Comparison of ENCODE assay signal across 12 cellular contexts in genomic region chr1:214525535-214526019, GRCh38. TPM values are rescaled to one million over a fixed set of nuclear protein-coding genes. Genes with fewer than 3 reads are reported as not detected.
A peak's percentile ranks its signal among the peaks of the same experiment; 100 is the strongest.
DNase-seq lines count a peak whose midpoint lies in the region; ATAC-seq, FAIRE-seq and TF ChIP-seq lines count a peak whose summit lies in the region.
"Had no signal": no experiment of that assay in that cellular context is flagged by ENCODE, and none has a peak within 500 bp of the region (broad histone marks: within the 10 kb centered on the region; RNA-seq: fewer than 3 reads in every experiment).

No MANE protein-coding gene starts in this region.

- H3K36me3 Mint-ChIP-seq in activated T-cell treated with anti-CD3 and anti-CD28 coated beads, Interleukin-2, amount 50 U/mL, for 4 hours (ENCODE audit: insufficient read depth) = no peaks in the 10 kb centered on the region

- no peaks in the 10 kb centered on the region for H3K79me2 ChIP-seq in HepG2 (ENCODE audit: insufficient read depth, low read length)

- POLR2A ChIA-PET in HepG2 (lab: Yijun Ruan, JAX) = no interaction called here

- no peak overlapping the region for H3K4me3 ChIP-seq in Jurkat, Clone E6-1 (ENCODE audit: low read length)
- no peak overlapping the region for H3K4me3 ChIP-seq in choroid plexus epithelial cell (ENCODE audit: low read depth, low read length)
- H3K4me3 ChIP-seq in HepG2 (replicated peaks in 1 of 3; ENCODE audit: insufficient read depth in 1 of 3, low read depth in 2 of 3, low read length in 3 of 3) = no peak overlapping the region

- H3K27ac ChIP-seq in HepG2 (ENCODE audit: extremely low read length, insufficient read depth, low read length) = no peak overlapping the region

- no peaks in the 10 kb centered on the region for H3K9me3 ChIP-seq in HepG2 (ENCODE audit: low read length)
- H3K9me3 ChIP-seq: BE2C had no signal

- H3K4me3 Mint-ChIP-seq in activated T-cell treated with anti-CD3 and anti-CD28 coated beads, Interleukin-2, amount 50 U/mL, for 4 hours = no peak overlapping the region

- peaks cover 14% of the 10 kb centered on the region for H3K4me1 ChIP-seq in HepG2 (ENCODE audit: insufficient read depth, low read length)
- H3K4me1 ChIP-seq: BE2C had no signal

- no peaks in the 10 kb centered on the region for H3K27me3 ChIP-seq in HepG2 (ENCODE audit: control insufficient read depth in 1 of 2, insufficient read depth in 2 of 2, low read length in 2 of 2)

- no peak for FAIRE-seq in HepG2 (lab: Jason Lieb, UNC)
- FAIRE-seq: GM19239 had no signal

- no peak for TF ChIP-seq POLR2A in HepG2 (IDR thresholded peaks at IDR 0.05; ENCODE audit: insufficient read depth in 1 of 2, low read depth in 2 of 2, low read length in 2 of 2)

- no TSS peak for BruUV-seq in HepG2 (replicated peaks; lab: Mats Ljungman, UMichigan)

- TF ChIP-seq EP300 in HepG2 (IDR thresholded peaks at IDR 0.05; ENCODE audit: low read depth in 2 of 2, low read length in 2 of 2) (no peak), HepG2 (CRISPR knock-in tag; IDR thresholded peaks at IDR 0.05; ENCODE audit: borderline replicate concordance) (no peak)

- no peak for TF ChIP-seq RAD21 in HepG2 (CRISPR knock-in tag; IDR thresholded peaks at IDR 0.05)

- no peak overlapping the region for H3K9ac ChIP-seq in HepG2 (ENCODE audit: insufficient read depth, low read depth, low read length)

- 92% methylated on average over 5 of the region's 5 CpGs for WGBS in HepG2 (ENCODE audit: low lambda C conversion rate)

- H3K36me3 ChIP-seq in HepG2 (replicated peaks in 1 of 2; ENCODE audit: control insufficient read depth in 1 of 2, insufficient read depth in 2 of 2, low read length in 2 of 2) = no peaks in the 10 kb centered on the region
- H3K36me3 ChIP-seq: BE2C had no signal

- CTCF ChIA-PET in HepG2 (lab: Yijun Ruan, JAX; ENCODE audit: low intra/inter-chr PET ratio, low total read pairs) = no interaction called here

- TF ChIP-seq CTCF in choroid plexus epithelial cell (conservative IDR thresholded peaks at IDR 0.05; ENCODE audit: low read depth, low read length) (no peak), HepG2 (CRISPR knock-in tag; IDR thresholded peaks at IDR 0.05) (no peak)

- intact Hi-C loops in HepG2 (cut with micrococcal nuclease; ENCODE audit: unreplicated experiment) = no loop called here

- H3K27me3 Mint-ChIP-seq in activated T-cell treated with anti-CD3 and anti-CD28 coated beads, Interleukin-2, amount 50 U/mL, for 4 hours (ENCODE audit: low read depth) = peaks cover 14% of the 10 kb centered on the region

- peak; percentile 72 for ATAC-seq in GM19324 (IDR thresholded peaks at IDR 0.05; ENCODE audit: low FRiP score, unreplicated experiment)
- no peak for ATAC-seq in activated T-cell treated with anti-CD3 and anti-CD28 coated beads, Interleukin-2, amount 50 U/mL, for 4 hours
- ATAC-seq in HepG2 = no peak

- in situ Hi-C loops in HepG2 (cut with HindIII; ENCODE audit: extremely low pct_ligation_motif_present, low pct_unique_long_range_greater_than_20kb) = no loop called here

- peaks cover 2% of the 10 kb centered on the region for H3K4me1 Mint-ChIP-seq in activated T-cell treated with anti-CD3 and anti-CD28 coated beads, Interleukin-2, amount 50 U/mL, for 4 hours (ENCODE audit: low read depth)

- DNase-seq in A172 (ENCODE audit: low spot score) (peak; percentile 20), choroid plexus epithelial cell (ENCODE audit: low read depth) (peak; percentile 57), NCI-H774 (lab: John Stamatoyannopoulos, UW) (no peak), HepG2 (ENCODE audit: low spot score) (no peak)
- DNase-seq in Jurkat, Clone E6-1 (ENCODE audit: low read depth, low spot score) = peak; percentile 9
- no peak for DNase-seq in activated T-cell treated with anti-CD3 and anti-CD28 coated beads, Interleukin-2, amount 50 U/mL, for 4 hours
- DNase-seq in activated CD8-positive, alpha-beta memory T cell treated with anti-CD3 and anti-CD28 coated beads for 24 hours = no peak
- DNase-seq: activated CD4-positive, alpha-beta T cell treated with anti-CD3 and anti-CD28 coated beads for 48 hours; BE2C; NCI-H524 treated with DMSO at 0.1 percent for 48 hours had no signal

- H3K9me3 Mint-ChIP-seq in activated T-cell treated with anti-CD3 and anti-CD28 coated beads, Interleukin-2, amount 50 U/mL, for 4 hours = no peaks in the 10 kb centered on the region

- H4K20me1 ChIP-seq in HepG2 (ENCODE audit: insufficient read depth, low read length) = peaks cover 31% of the 10 kb centered on the region

- no peak overlapping the region for H2AFZ ChIP-seq in HepG2 (ENCODE audit: low read length)

- H3K4me2 ChIP-seq in HepG2 (ENCODE audit: low read depth, low read length) = no peak overlapping the region

TF ChIP-seq in HepG2, 621 proteins besides CTCF, POLR2A, EP300 and RAD21:
- no peak for TF ChIP-seq SNAPC5 (CRISPR knock-in tag; IDR thresholded peaks at IDR 0.05; ENCODE audit: borderline replicate concordance)
- no peak for TF ChIP-seq ZNF501 (CRISPR knock-in tag; IDR thresholded peaks at IDR 0.05)
- no peak for TF ChIP-seq ZNF878 (CRISPR knock-in tag; IDR thresholded peaks at IDR 0.05)
- TF ChIP-seq ZNF703 (CRISPR knock-in tag; IDR thresholded peaks at IDR 0.05; ENCODE audit: borderline replicate concordance) = no peak
- TF ChIP-seq ZNF816 (CRISPR knock-in tag; IDR thresholded peaks at IDR 0.05; ENCODE audit: borderline replicate concordance) = no peak
- TF ChIP-seq DMTF1 (CRISPR knock-in tag; IDR thresholded peaks at IDR 0.05) = no peak

RNA-seq across cellular contexts. Expression of gene PTPN14, which starts 25.8 kb away (rescaled TPM):
- 42.8 and 46.0 TPM in 2 replicates for total RNA-seq in A172 (2014; rRNA removed; shearing (Covaris generic))
- polyA plus RNA-seq in Jurkat, Clone E6-1 (2012; ENCODE audit: insufficient read depth, insufficient read length) = 0.60 TPM
- total RNA-seq in activated T-cell treated with anti-CD3 and anti-CD28 coated beads, Interleukin-2, amount 50 U/mL, for 4 hours = 1 to 10 TPM; 1.3 to 3.1 (median 1.8) TPM
- 4.7 and 8.4 TPM in 2 replicates for total RNA-seq in HepG2 (2016; rRNA removed; fragmentation: Illumina TruSeq; extraction: Trizol)
- total RNA-seq in HepG2 (2016; cell fraction: cytosol; rRNA removed; fragmentation: Illumina TruSeq; extraction: Trizol; ENCODE audit: low read depth) = 0.62 and 1.8 TPM in 2 replicates
- total RNA-seq in HepG2 (2016; cell fraction: insoluble cytoplasmic fraction; rRNA removed; fragmentation: Illumina TruSeq; extraction: Trizol) = 4.2 and 7.6 TPM in 2 replicates
- 3.1 TPM in 2 replicates for total RNA-seq in HepG2 (2016; cell fraction: membrane; rRNA removed; fragmentation: Illumina TruSeq; extraction: Trizol)
- total RNA-seq in HepG2 (2016; cell fraction: nucleus; rRNA removed; fragmentation: Illumina TruSeq; extraction: Trizol) = 7.0 and 8.7 TPM in 2 replicates
- 3.8 and 3.9 TPM in 2 replicates for polyA plus RNA-seq in HepG2 (2011; rRNA removed)
- polyA plus RNA-seq in HepG2 (2011; cell fraction: cytosol; rRNA removed) = 2.5 and 3.0 TPM in 2 replicates
- 4.6 and 5.5 TPM in 2 replicates for polyA plus RNA-seq in HepG2 (2011; cell fraction: nucleus; rRNA removed)
- 2.9 and 3.3 TPM in 2 replicates for polyA plus RNA-seq in HepG2 (2012)
- polyA plus RNA-seq in HepG2 (2016; cell fraction: cytosol; fragmentation: Illumina TruSeq; extraction: Trizol; ENCODE audit: low read depth) = 0.25 and 0.35 TPM in 2 replicates
- 3.8 and 4.5 TPM in 2 replicates for polyA plus RNA-seq in HepG2 (2016; cell fraction: insoluble cytoplasmic fraction; fragmentation: Illumina TruSeq; extraction: Trizol; ENCODE audit: low read depth)
- polyA plus RNA-seq in HepG2 (2016; cell fraction: membrane; fragmentation: Illumina TruSeq; extraction: Trizol; ENCODE audit: low read depth) = 0.82 and 1.2 TPM in 2 replicates
- polyA plus RNA-seq in HepG2 (2016; cell fraction: nucleus; fragmentation: Illumina TruSeq; extraction: Trizol; ENCODE audit: insufficient read depth, low read depth) = 2.7 and 4.5 TPM in 2 replicates
- polyA minus RNA-seq in HepG2 (2011; rRNA and poly(A)+ RNA removed; ENCODE audit: low replicate concordance) = 16.6 and 45.9 TPM in 2 replicates
- polyA minus RNA-seq in HepG2 (2011; cell fraction: cytosol; rRNA and poly(A)+ RNA removed) = 4.8 and 5.0 TPM in 2 replicates
- polyA minus RNA-seq in HepG2 (2011; cell fraction: nucleus; rRNA and poly(A)+ RNA removed) = 10.2 and 13.1 TPM in 2 replicates

Comparison
In these comparisons a context has a peak if more than half of its experiments do, and no peak if none do; other contexts are left out.
1. DNase-seq: peak in A172 (single experiment), Jurkat, Clone E6-1 (single experiment) and choroid plexus epithelial cell (single experiment); none in activated T-cell treated with anti-CD3 and anti-CD28 coated beads, Interleukin-2, amount 50 U/mL, for 4 hours (single experiment), NCI-H774 (single experiment), HepG2 (single experiment) and activated CD8-positive, alpha-beta memory T cell treated with anti-CD3 and anti-CD28 coated beads for 24 hours (single experiment).